In genomic region chr20:54221996-54222890, GRCh38 we compare ENCODE assay signal across 9 cellular contexts. TPM values are rescaled to one million over a fixed set of nuclear protein-coding genes. Genes with fewer than 3 reads are reported as not detected.
A peak's percentile ranks its signal among the peaks of the same experiment; 100 is the strongest.
DNase-seq lines count a peak whose midpoint lies in the region; ATAC-seq and TF ChIP-seq lines count a peak whose summit lies in the region.
"Had no signal": no experiment of that assay in that cellular context is flagged by ENCODE, and none has a peak within 500 bp of the region (broad histone marks: within the 10 kb centered on the region; RNA-seq: fewer than 3 reads in every experiment).

No MANE protein-coding gene starts in this region.

- H3K4me3 Mint-ChIP-seq in activated CD8-positive, alpha-beta memory T cell treated with anti-CD3 and anti-CD28 coated beads, Interleukin-2, amount 10 ng/mL, durations not matched to agents 7 days and 5 days = no peak overlapping the region
- H3K4me3 Mint-ChIP-seq in endodermal cell = peak overlapping the region; percentile 14

- peak overlapping the region; percentile 41 for H3K27ac Mint-ChIP-seq in activated CD8-positive, alpha-beta memory T cell treated with anti-CD3 and anti-CD28 coated beads, Interleukin-2, amount 10 ng/mL, durations not matched to agents 7 days and 5 days
- peak overlapping the region; percentile 85 for H3K27ac Mint-ChIP-seq in endodermal cell

- TF ChIP-seq CTCF in endodermal cell (conservative IDR thresholded peaks at IDR 0.05) (no peak), prostate gland (IDR thresholded peaks at IDR 0.05) (no peak)

- peaks cover 11% of the 10 kb centered on the region for H3K36me3 ChIP-seq in endodermal cell (ENCODE audit: control insufficient read depth, insufficient read depth, low read length)
- H3K36me3 ChIP-seq in prostate gland = no peaks in the 10 kb centered on the region
- H3K36me3 ChIP-seq: WERI-Rb-1 had no signal

- CTCF ChIA-PET in activated CD8-positive, alpha-beta memory T cell treated with anti-CD3 and anti-CD28 coated beads, Interleukin-2, amount 10 ng/mL, durations not matched to agents 7 days and 5 days (lab: Charles Lee) = interaction anchor here (1.0 to 3.0 kb wide), 3 partner anchors 15 to 423 kb away, joined by 3 to 18 read pairs (median 5); partner anchors contain the start of gene PFDN4

- no peak for TF ChIP-seq POLR2A in prostate gland (IDR thresholded peaks at IDR 0.05)

- peaks cover under 1% of the 10 kb centered on the region for H3K36me3 Mint-ChIP-seq in activated CD8-positive, alpha-beta memory T cell treated with anti-CD3 and anti-CD28 coated beads, Interleukin-2, amount 10 ng/mL, durations not matched to agents 7 days and 5 days
- H3K36me3 Mint-ChIP-seq in endodermal cell (ENCODE audit: low read depth) = peaks cover 17% of the 10 kb centered on the region

- H3K9me3 ChIP-seq in endodermal cell (ENCODE audit: control insufficient read depth, low read length) (no peaks in the 10 kb centered on the region), prostate gland (no peaks in the 10 kb centered on the region)

- no peak for ATAC-seq in activated CD8-positive, alpha-beta memory T cell treated with anti-CD3 and anti-CD28 coated beads, Interleukin-2, amount 10 ng/mL, durations not matched to agents 7 days and 5 days
- no peak for ATAC-seq in HG03342 (IDR thresholded peaks at IDR 0.05; ENCODE audit: unreplicated experiment)

- H3K4me3 ChIP-seq in endodermal cell (ENCODE audit: low read length) (peak overlapping the region; percentile 24), prostate gland (no peak overlapping the region)

- DNase-seq in activated CD8-positive, alpha-beta memory T cell treated with anti-CD3 and anti-CD28 coated beads, Interleukin-2, amount 10 ng/mL, durations not matched to agents 7 days and 5 days = no peak
- DNase-seq in activated CD8-positive, alpha-beta memory T cell treated with anti-CD3 and anti-CD28 coated beads for 24 hours = no peak
- peak; percentile 19 for DNase-seq in NCI-H774 (lab: John Stamatoyannopoulos, UW)
- peak; percentile 60 for DNase-seq in endodermal cell
- peak; percentile 21 for DNase-seq in prostate gland (ENCODE audit: low spot score)
- DNase-seq in NCI-H1694 (lab: John Stamatoyannopoulos, UW) = no peak
- no peak for DNase-seq in MV-4-11 (lab: John Stamatoyannopoulos, UW)
- DNase-seq: WERI-Rb-1 had no signal

- WGBS in endodermal cell (ENCODE audit: insufficient coverage in 1 of 2, insufficient read length in 1 of 2), 2 experiments = 69 to 77% methylated on average over 9 to 17 of the region's 17 CpGs
- WGBS in prostate gland = 29% methylated on average over 17 of the region's 17 CpGs

- no peaks in the 10 kb centered on the region for H3K27me3 Mint-ChIP-seq in activated CD8-positive, alpha-beta memory T cell treated with anti-CD3 and anti-CD28 coated beads, Interleukin-2, amount 10 ng/mL, durations not matched to agents 7 days and 5 days
- H3K27me3 Mint-ChIP-seq in endodermal cell (ENCODE audit: insufficient read depth) = peaks cover 8% of the 10 kb centered on the region

- H3K27ac ChIP-seq in endodermal cell (ENCODE audit: low read depth, low read length) (no peak overlapping the region), prostate gland (no peak overlapping the region)
- H3K27ac ChIP-seq: WERI-Rb-1 had no signal

- H3K4me1 ChIP-seq in endodermal cell (ENCODE audit: control insufficient read depth, insufficient read depth, low read length) = peaks cover 8% of the 10 kb centered on the region
- H3K4me1 ChIP-seq in prostate gland (replicated peaks) = no peaks in the 10 kb centered on the region

- peaks cover 18% of the 10 kb centered on the region for H3K4me1 Mint-ChIP-seq in activated CD8-positive, alpha-beta memory T cell treated with anti-CD3 and anti-CD28 coated beads, Interleukin-2, amount 10 ng/mL, durations not matched to agents 7 days and 5 days
- peaks cover 38% of the 10 kb centered on the region for H3K4me1 Mint-ChIP-seq in endodermal cell

- H3K9ac ChIP-seq in endodermal cell (ENCODE audit: extremely low read depth, low read length, poor library complexity, severe bottlenecking) = no peak overlapping the region

- no peaks in the 10 kb centered on the region for H3K9me3 Mint-ChIP-seq in activated CD8-positive, alpha-beta memory T cell treated with anti-CD3 and anti-CD28 coated beads, Interleukin-2, amount 10 ng/mL, durations not matched to agents 7 days and 5 days (ENCODE audit: low read depth)
- H3K9me3 Mint-ChIP-seq in endodermal cell = no peaks in the 10 kb centered on the region

- no peaks in the 10 kb centered on the region for H3K27me3 ChIP-seq in endodermal cell (ENCODE audit: control insufficient read depth, insufficient read depth, low read length, poor library complexity, severe bottlenecking)
- H3K27me3 ChIP-seq in prostate gland (replicated peaks; ENCODE audit: insufficient read depth) = no peaks in the 10 kb centered on the region

- intact Hi-C loops in prostate gland (cut with DNase I) = no loop called here

RNA-seq across cellular contexts. Expression of gene PFDN4, which starts 14.4 kb away (rescaled TPM):
- total RNA-seq in activated CD8-positive, alpha-beta memory T cell treated with anti-CD3 and anti-CD28 coated beads, Interleukin-2, amount 10 ng/mL, durations not matched to agents 7 days and 5 days = 10 to 100 TPM; 20.7 to 25.5 TPM
- total RNA-seq in endodermal cell (10 to 100 TPM; 72.7 to 89.8 TPM), prostate gland (10 to 100 TPM; 43.2 to 44.8 TPM)
- polyA plus RNA-seq in endodermal cell (2013, experiment 1 of 2) = 99.5 TPM
- polyA plus RNA-seq in endodermal cell (2013, experiment 2 of 2) = 128 TPM

RNA-seq across cellular contexts. Expression of gene CYP24A1, which starts 48.5 kb away (rescaled TPM):
- total RNA-seq in activated CD8-positive, alpha-beta memory T cell treated with anti-CD3 and anti-CD28 coated beads, Interleukin-2, amount 10 ng/mL, durations not matched to agents 7 days and 5 days = not detected
- total RNA-seq in endodermal cell (under 1 TPM in 1 of 2 donors, not detected in 1; 0.13 TPM), prostate gland (1 to 10 TPM in 1 of 2 donors, not detected in 1; 1.9 TPM)
- polyA plus RNA-seq in endodermal cell (2013, experiment 1 of 2) = 0.14 TPM
- 0.29 TPM for polyA plus RNA-seq in endodermal cell (2013, experiment 2 of 2)

Comparison
In these comparisons a context has a peak if more than half of its experiments do, and no peak if none do; other contexts are left out.
1. DNase-seq: peak in NCI-H774 (single experiment), endodermal cell (single experiment) and prostate gland (single experiment); none in activated CD8-positive, alpha-beta memory T cell treated with anti-CD3 and anti-CD28 coated beads, Interleukin-2, amount 10 ng/mL, durations not matched to agents 7 days and 5 days (single experiment), activated CD8-positive, alpha-beta memory T cell treated with anti-CD3 and anti-CD28 coated beads for 24 hours (single experiment), NCI-H1694 (single experiment) and MV-4-11 (single experiment).